ENCODE assay signal across 17 cellular contexts in the genomic region with DNA sequence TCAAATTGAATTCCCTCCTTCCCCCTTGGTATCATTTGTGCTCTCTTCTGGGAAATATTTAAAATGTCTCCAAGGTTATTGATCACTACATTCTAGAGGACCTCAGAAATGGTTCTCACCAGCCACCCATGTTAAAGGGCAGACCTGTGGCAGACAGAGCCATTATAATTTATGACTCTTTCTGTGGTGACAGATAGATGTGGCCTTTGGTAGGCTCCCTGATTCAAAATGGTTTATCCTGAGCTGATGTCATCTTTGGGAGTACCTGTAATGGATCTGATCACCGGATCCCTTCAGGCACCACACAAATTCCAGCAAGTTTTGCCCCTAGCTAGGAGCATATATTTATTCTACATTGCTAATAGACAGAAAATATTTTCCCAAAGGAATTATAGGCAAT.
"Had no signal": no experiment of that assay in that cellular context is flagged by ENCODE, and none has a peak within 500 bp of the region (broad histone marks: within the 10 kb centered on the region; RNA-seq: fewer than 3 reads in every experiment).

No MANE protein-coding gene starts in this region.

- H3K9me3 ChIP-seq: SK-N-SH had no signal

- DNase-seq: KBM-7, MV-4-11, NCI-H1048, NCI-H1105, NCI-H1436 treated with DMSO at 0.1 percent for 48 hours, NCI-H187, NCI-H2081, NCI-H2171, NCI-H226, NCI-H446, NCI-H510A, NCI-H524 treated with DMSO at 0.1 percent for 48 hours, NCI-H774, SK-N-SH, SW 1271, T-helper 1 cell, T-helper 2 cell had no signal
